In genomic region chrX:47578692-47579091, GRCh38 we compare ENCODE assay signal across 18 cellular contexts. TPM values are rescaled to one million over a fixed set of nuclear protein-coding genes. Genes with fewer than 3 reads are reported as not detected.
DNase-seq lines count a peak whose midpoint lies in the region; ATAC-seq, FAIRE-seq and TF ChIP-seq lines count a peak whose summit lies in the region.
"Had no signal": no experiment of that assay in that cellular context is flagged by ENCODE, and none has a peak within 500 bp of the region (broad histone marks: within the 10 kb centered on the region; RNA-seq: fewer than 3 reads in every experiment).

No MANE protein-coding gene starts in this region.

- CTCF ChIA-PET in IMR-90 (lab: Yijun Ruan, JAX), result no interaction called here

- dilution Hi-C loops in IMR-90 (cut with HindIII; ENCODE audit: low sequenced_read_pairs, unreplicated experiment), result no loop called here

- H2BK120ac ChIP-seq in IMR-90 (ENCODE audit: low read depth, low read length), result peak overlapping the region; percentile 92

- H3K79me1 ChIP-seq in IMR-90 (ENCODE audit: low read depth in 1 of 2, low read length in 2 of 2), result peaks cover 3 to 14% of the 10 kb centered on the region in 2 experiments; a peak in 2 of 4 replicates

- TF ChIP-seq POLR2A in IMR-90 (IDR thresholded peaks at IDR 0.05; ENCODE audit: low read depth, low read length), result no peak

- intact Hi-C loops in IMR-90 (cut with micrococcal nuclease) (no loop called here), lower lobe of right lung (cut with DNase I) (no loop called here)
- intact Hi-C loops in dendritic cell treated with granulocyte-macrophage colony-stimulating factor and Interleukin-4, amounts not matched to agents 40 ng/mL and 50 ng/mL, for 4 days (cut with micrococcal nuclease), result no loop called here

- H3K27me3 Mint-ChIP-seq in dendritic cell treated with granulocyte-macrophage colony-stimulating factor and Interleukin-4, amounts not matched to agents 40 ng/mL and 50 ng/mL, for 4 days, result peaks cover 21% of the 10 kb centered on the region

- H3K27me3 ChIP-seq in IMR-90 (ENCODE audit: control insufficient read depth, insufficient read depth, low read length), result no peaks in the 10 kb centered on the region
- no peaks in the 10 kb centered on the region for H3K27me3 ChIP-seq in lower lobe of right lung (ENCODE audit: low read depth)

- no peak overlapping the region for H3K4me2 ChIP-seq in IMR-90 (ENCODE audit: low read depth, low read length)

- H3K4me3 Mint-ChIP-seq in dendritic cell treated with granulocyte-macrophage colony-stimulating factor and Interleukin-4, amounts not matched to agents 40 ng/mL and 50 ng/mL, for 4 days, result no peak overlapping the region

- H3K9me3 Mint-ChIP-seq in dendritic cell treated with granulocyte-macrophage colony-stimulating factor and Interleukin-4, amounts not matched to agents 40 ng/mL and 50 ng/mL, for 4 days, result no peaks in the 10 kb centered on the region
- H3K9me3 Mint-ChIP-seq: HFFc6 had no signal

- peaks cover 3% of the 10 kb centered on the region for H4K20me1 ChIP-seq in IMR-90 (ENCODE audit: insufficient read depth, low read length)

- peaks cover 61% of the 10 kb centered on the region for H3K4me1 Mint-ChIP-seq in dendritic cell treated with granulocyte-macrophage colony-stimulating factor and Interleukin-4, amounts not matched to agents 40 ng/mL and 50 ng/mL, for 4 days (ENCODE audit: low read depth)

- in situ Hi-C loops in IMR-90 (cut with MboI; ENCODE audit: low sequenced_read_pairs), result no loop called here

- H3K56ac ChIP-seq in IMR-90 (ENCODE audit: extremely low read depth, insufficient read depth, low read length), result no peak overlapping the region

- H4K5ac ChIP-seq in IMR-90 (ENCODE audit: low read depth, low read length), result peak overlapping the region; percentile 61

- H4K91ac ChIP-seq in IMR-90 (ENCODE audit: insufficient read depth, low read depth, low read length), result peak overlapping the region; percentile 73

- peak overlapping the region; percentile 52 for H2AK9ac ChIP-seq in IMR-90 (replicated peaks; ENCODE audit: low read depth, low read length, poor library complexity)

- peak overlapping the region; percentile 73; the same call in 1 of the 2 replicates for H3K14ac ChIP-seq in IMR-90 (replicated peaks; ENCODE audit: low read depth, low read length)

- H2AFZ ChIP-seq in IMR-90 (replicated peaks; ENCODE audit: low read length, poor library complexity), result peak overlapping the region; percentile 53

- H2BK5ac ChIP-seq in IMR-90 (ENCODE audit: low read depth, low read length, poor library complexity, severe bottlenecking), result peak overlapping the region; percentile 85

- no TSS peak for BruUV-seq in IMR-90 (replicated peaks; lab: Mats Ljungman, UMichigan)

- H3K9me1 ChIP-seq in IMR-90 (ENCODE audit: insufficient read depth, low read length), result peaks cover 16% of the 10 kb centered on the region

- POLR2A ChIA-PET in IMR-90 (lab: Charles Lee; ENCODE audit: unreplicated experiment), result no interaction called here

- H3K4ac ChIP-seq in IMR-90 (ENCODE audit: low read depth, low read length), result peak overlapping the region; percentile 84

- H3K4me1 ChIP-seq in IMR-90 (ENCODE audit: control insufficient read depth, insufficient read depth, low read length), result peaks cover 26% of the 10 kb centered on the region
- peaks cover 21% of the 10 kb centered on the region for H3K4me1 ChIP-seq in lower lobe of right lung

- no peak for TF ChIP-seq RAD21 in IMR-90 (IDR thresholded peaks at IDR 0.05; ENCODE audit: low read length)

- H3K36me3 ChIP-seq in IMR-90 (ENCODE audit: control insufficient read depth, insufficient read depth, low read length) (0 out of 2 replicates have a peak, but pooled peaks cover 2% of the 10 kb centered on the region), lower lobe of right lung (no peaks in the 10 kb centered on the region)

- peaks cover 7% of the 10 kb centered on the region for H3K36me3 Mint-ChIP-seq in dendritic cell treated with granulocyte-macrophage colony-stimulating factor and Interleukin-4, amounts not matched to agents 40 ng/mL and 50 ng/mL, for 4 days (ENCODE audit: low read depth)

- 51% methylated on average over 6 of the region's 16 CpGs; no CpG with 5 or more reads in 1 of the 2 experiments for whole genome bisulfite sequencing in IMR-90 (ENCODE audit: extremely low coverage in 2 of 2, insufficient read length in 1 of 2), 2 experiments

- peak overlapping the region; percentile 86 for H3K27ac ChIP-seq in IMR-90 (ENCODE audit: insufficient read depth, low read length)
- no peak overlapping the region for H3K27ac ChIP-seq in lower lobe of right lung

- H3K4me3 ChIP-seq in IMR-90 (ENCODE audit: insufficient read depth, low read depth, low read length) (no peak overlapping the region), lower lobe of right lung (no peak overlapping the region)
- H3K4me3 ChIP-seq: GM12878 had no signal

- no peak for ATAC-seq in IMR-90 (ENCODE audit: low read depth)
- ATAC-seq in lower lobe of right lung, result peak in 1 of 2 donors; percentile 30

- H3K23ac ChIP-seq in IMR-90 (ENCODE audit: low read depth, low read length), result peak overlapping the region; percentile 91

- H2AK5ac ChIP-seq in IMR-90 (ENCODE audit: low read depth, low read length), result peak overlapping the region; percentile 90

- H3K9ac ChIP-seq in IMR-90 (ENCODE audit: low read depth, low read length), result no peak overlapping the region

- H3K9me3 ChIP-seq in IMR-90 (ENCODE audit: control insufficient read depth, insufficient read depth, low read length) (no peaks in the 10 kb centered on the region), lower lobe of right lung (no peaks in the 10 kb centered on the region)

- no peak for DNase-seq in IMR-90
- DNase-seq in lower lobe of right lung, result peak; percentile 40
- DNase-seq in GM19239 (ENCODE audit: insufficient read length, low spot score), result no peak
- no peak for DNase-seq in NCI-H1417 (lab: John Stamatoyannopoulos, UW)
- DNase-seq in LoVo (ENCODE audit: low spot score), result no peak
- no peak for DNase-seq in NCI-H345 (lab: John Stamatoyannopoulos, UW)
- DNase-seq: COR-L47, DMS53, GOT3, HFFc6, MM.1S, NCI-H1105 treated with DMSO at 0.1 percent for 48 hours, NCI-H187 treated with DMSO at 0.1 percent for 48 hours, NCI-H2171, NCI-H510A, SW 1271 had no signal

- TF ChIP-seq CTCF in IMR-90 (conservative IDR thresholded peaks at IDR 0.05; ENCODE audit: low read depth, low read length) (no peak), lower lobe of right lung (IDR thresholded peaks at IDR 0.05) (no peak)

- peak overlapping the region; percentile 40 to 58; a peak in 3 of 4 replicates for H4K8ac ChIP-seq in IMR-90 (ENCODE audit: low read depth in 2 of 2, low read length in 2 of 2)

- no peak for FAIRE-seq in GM19239 (lab: Jason Lieb, UNC)
- FAIRE-seq: GM12878 had no signal

- H3K18ac ChIP-seq in IMR-90 (ENCODE audit: low read depth, low read length), result peak overlapping the region; percentile 65

- peak overlapping the region; percentile 92 for H2BK20ac ChIP-seq in IMR-90 (ENCODE audit: low read depth, low read length)

- peak overlapping the region; percentile 77; the same call in 1 of the 3 replicates for H2BK15ac ChIP-seq in IMR-90 (ENCODE audit: low read depth, low read length)

- peak overlapping the region; percentile 79 for H3K27ac Mint-ChIP-seq in dendritic cell treated with granulocyte-macrophage colony-stimulating factor and Interleukin-4, amounts not matched to agents 40 ng/mL and 50 ng/mL, for 4 days

TF ChIP-seq in IMR-90, 13 proteins besides CTCF, POLR2A, EP300 and RAD21 (continues in another document):
- TF ChIP-seq CEBPB (IDR thresholded peaks at IDR 0.05; ENCODE audit: low read depth, low read length), result no peak
- TF ChIP-seq RCOR1 (IDR thresholded peaks at IDR 0.05; ENCODE audit: insufficient replicate concordance, low read length), result no peak
- TF ChIP-seq FOS (IDR thresholded peaks at IDR 0.05; ENCODE audit: low read depth, low read length), result no peak
- no peak for TF ChIP-seq MAFK (IDR thresholded peaks at IDR 0.05; ENCODE audit: low read depth, low read length)
- no peak for TF ChIP-seq MAZ (IDR thresholded peaks at IDR 0.05; ENCODE audit: borderline replicate concordance, low read depth, low read length)
- TF ChIP-seq, protein P1, sequence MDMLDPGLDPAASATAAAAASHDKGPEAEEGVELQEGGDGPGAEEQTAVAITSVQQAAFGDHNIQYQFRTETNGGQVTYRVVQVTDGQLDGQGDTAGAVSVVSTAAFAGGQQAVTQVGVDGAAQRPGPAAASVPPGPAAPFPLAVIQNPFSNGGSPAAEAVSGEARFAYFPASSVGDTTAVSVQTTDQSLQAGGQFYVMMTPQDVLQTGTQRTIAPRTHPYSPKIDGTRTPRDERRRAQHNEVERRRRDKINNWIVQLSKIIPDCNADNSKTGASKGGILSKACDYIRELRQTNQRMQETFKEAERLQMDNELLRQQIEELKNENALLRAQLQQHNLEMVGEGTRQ (IDR thresholded peaks at IDR 0.05; ENCODE audit: low read depth, low read length), result no peak
- TF ChIP-seq CHD1 (IDR thresholded peaks at IDR 0.05; ENCODE audit: low read depth, low read length), result no peak
- TF ChIP-seq SMC3 (IDR thresholded peaks at IDR 0.05; ENCODE audit: low read depth, low read length), result no peak
- no peak for TF ChIP-seq RFX5 (IDR thresholded peaks at IDR 0.05; ENCODE audit: low read depth, low read length)

RNA-seq across cellular contexts. Expression of gene TIMP1, which starts 3.5 kb away (rescaled TPM):
- total RNA-seq in IMR-90 (2012; rRNA removed) (407 and 512 TPM in 2 replicates), lower lobe of right lung (189 TPM)
- polyA plus RNA-seq in IMR-90 (2012; rRNA removed), result 3,078 and 3,290 TPM in 2 replicates
- 2,220 and 2,243 TPM in 2 replicates for polyA plus RNA-seq in IMR-90 (2012; cell fraction: cytosol; rRNA removed)
- polyA plus RNA-seq in IMR-90 (2012; cell fraction: nucleus; rRNA removed; ENCODE audit: low replicate concordance), result 514 and 755 TPM in 2 replicates

RNA-seq across cellular contexts. Expression of gene ARAF, which starts 17.7 kb away (rescaled TPM):
- total RNA-seq in IMR-90 (2012; rRNA removed) (9.1 and 10.8 TPM in 2 replicates), lower lobe of right lung (90.1 TPM)
- polyA plus RNA-seq in IMR-90 (2012; rRNA removed), result 52.2 and 54.2 TPM in 2 replicates
- polyA plus RNA-seq in IMR-90 (2012; cell fraction: cytosol; rRNA removed), result 49.7 and 53.0 TPM in 2 replicates
- 107 and 180 TPM in 2 replicates for polyA plus RNA-seq in IMR-90 (2012; cell fraction: nucleus; rRNA removed; ENCODE audit: low replicate concordance)

RNA-seq across cellular contexts. Expression of gene SYN1, which starts 41.0 kb away (rescaled TPM):
- total RNA-seq in IMR-90 (2012; rRNA removed) (under 0.01 TPM in 2 replicates), lower lobe of right lung (0.44 TPM)
- 0.56 and 0.63 TPM in 2 replicates for polyA plus RNA-seq in IMR-90 (2012; rRNA removed)
- 0.39 and 0.44 TPM in 2 replicates for polyA plus RNA-seq in IMR-90 (2012; cell fraction: cytosol; rRNA removed)
- 0.33 and 0.71 TPM in 2 replicates for polyA plus RNA-seq in IMR-90 (2012; cell fraction: nucleus; rRNA removed; ENCODE audit: low replicate concordance)

RNA-seq across cellular contexts. Expression of gene CFP, which starts 51.0 kb away (rescaled TPM):
- total RNA-seq in IMR-90 (2012; rRNA removed), result under 0.01 TPM in 2 replicates
- polyA plus RNA-seq in IMR-90 (2012; rRNA removed), result 0.14 and 0.16 TPM in 2 replicates
- polyA plus RNA-seq in IMR-90 (2012; cell fraction: cytosol; rRNA removed), result 0.08 TPM in 1 of 2 replicates, not detected in the other
- polyA plus RNA-seq in IMR-90 (2012; cell fraction: nucleus; rRNA removed; ENCODE audit: low replicate concordance), result 1.4 and 1.8 TPM in 2 replicates
- total RNA-seq in lower lobe of right lung, result 24.8 TPM
